17 cellular contexts compared by ENCODE assay signal in genomic region chr15:98764296-98764695, GRCh38.
"Had no signal": no experiment of that assay in that cellular context is flagged by ENCODE, and none has a peak within 500 bp of the region (broad histone marks: within the 10 kb centered on the region; RNA-seq: fewer than 3 reads in every experiment).

No MANE protein-coding gene starts in this region.

- ATAC-seq: activated CD8-positive, alpha-beta T cell treated with anti-CD3 and anti-CD28 coated beads, Interleukin-2, amount 10 ng/mL, durations not matched to agents 7 days and 5 days; gastroesophageal sphincter; left cardiac atrium had no signal

- DNase-seq: activated CD4-positive, alpha-beta T cell treated with anti-CD3 and anti-CD28 coated beads, Interleukin-2, amount 50 U/mL, for 1 hour; activated CD4-positive, CD25-positive, alpha-beta regulatory T cell treated with anti-CD3 and anti-CD28 coated beads, Interleukin-2, amount 50 U/mL, for 72 hours; activated CD8-positive, alpha-beta T cell treated with anti-CD3 and anti-CD28 coated beads, Interleukin-2, amount 10 ng/mL, durations not matched to agents 7 days and 5 days; activated gamma-delta T cell; aorta; colonic mucosa; head of caudate nucleus; hypothalamus; left cardiac atrium; occipital lobe; posterior cingulate gyrus; spleen; stimulated activated CD4-positive, alpha-beta T cell treated with anti-CD3 and anti-CD28 coated beads, Interleukin-4, amount 100 ng/mL, for 1 hour; stimulated activated naive CD4-positive, alpha-beta T cell treated with Interleukin-2 at 50 U/mL for 16 hours; T-helper 2 cell had no signal

- H3K36me3 ChIP-seq: colonic mucosa, gastroesophageal sphincter, spleen had no signal

- H3K4me1 ChIP-seq: colonic mucosa had no signal

- H3K27ac ChIP-seq: colonic mucosa, epithelial cell of prostate, gastroesophageal sphincter, spleen had no signal

- H3K9me3 ChIP-seq: colonic mucosa, gastroesophageal sphincter, spleen had no signal

- H3K27me3 ChIP-seq: colonic mucosa, gastroesophageal sphincter, spleen had no signal

- H3K4me3 ChIP-seq: colonic mucosa, gastroesophageal sphincter, spleen had no signal
